10 cellular contexts compared by ENCODE assay signal in genomic region chr11:32884770-32885384, GRCh38. TPM values are rescaled to one million over a fixed set of nuclear protein-coding genes. Genes with fewer than 3 reads are reported as not detected.
DNase-seq lines count a peak whose midpoint lies in the region; ATAC-seq, FAIRE-seq and TF ChIP-seq lines count a peak whose summit lies in the region.
"Had no signal": no experiment of that assay in that cellular context is flagged by ENCODE, and none has a peak within 500 bp of the region (broad histone marks: within the 10 kb centered on the region; RNA-seq: fewer than 3 reads in every experiment).

No MANE protein-coding gene starts in this region.

- no peak overlapping the region for H2AK5ac ChIP-seq in H9 (ENCODE audit: insufficient read length, low read length)

- TF ChIP-seq CTCF in DND-41 (IDR thresholded peaks at IDR 0.05; ENCODE audit: borderline replicate concordance, extremely low read depth, low read length, poor library complexity, severe bottlenecking) (peak; percentile 60), H9 (conservative IDR thresholded peaks at IDR 0.05) (peak; percentile 74), VCaP (conservative IDR thresholded peaks at IDR 0.05) (peak; percentile 80), right lobe of liver (IDR thresholded peaks at IDR 0.05) (peak in 3 of 4 donors; percentile 42 to 52 (median 45))

- H3K36me3 Mint-ChIP-seq in H9 (ENCODE audit: insufficient read depth in 1 of 3, low read depth in 3 of 3): peaks cover 12 to 30% (median 20%) of the 10 kb centered on the region in 3 experiments

- H4K8ac ChIP-seq in H9 (replicated peaks; ENCODE audit: insufficient read length, low read depth, low read length): no peak overlapping the region

- H3K79me2 ChIP-seq in DND-41 (ENCODE audit: insufficient read depth, low read length): no peaks in the 10 kb centered on the region
- no peaks in the 10 kb centered on the region; the same call in 1 of the 2 replicates for H3K79me2 ChIP-seq in H9 (ENCODE audit: insufficient read depth, low read length)

- H3K4me1 ChIP-seq in DND-41 (ENCODE audit: insufficient read depth, low read length): no peaks in the 10 kb centered on the region
- no peaks in the 10 kb centered on the region; the same call in 1 of the 2 replicates for H3K4me1 ChIP-seq in H9 (ENCODE audit: insufficient read depth, low read length)
- H3K4me1 ChIP-seq in right lobe of liver: peaks cover 0 to 16% (median 0%) of the 10 kb centered on the region in 4 donors
- H3K4me1 ChIP-seq: SJSA1 had no signal

- H4K20me1 ChIP-seq in DND-41 (ENCODE audit: insufficient read depth, low read length): no peaks in the 10 kb centered on the region
- H4K20me1 ChIP-seq in H9 (ENCODE audit: control insufficient read depth, insufficient read depth, insufficient read length): no peaks in the 10 kb centered on the region

- H3K56ac ChIP-seq in H9 (ENCODE audit: insufficient read length, low read depth, low read length): no peak overlapping the region

- H3K9ac ChIP-seq in DND-41 (ENCODE audit: low read depth, low read length) (no peak overlapping the region), H9 (ENCODE audit: extremely low read depth, insufficient read length, low read length) (no peak overlapping the region)

- H3K36me3 ChIP-seq in DND-41 (ENCODE audit: insufficient read depth, low read length) (no peaks in the 10 kb centered on the region), right lobe of liver (no peaks in the 10 kb centered on the region)
- H3K36me3 ChIP-seq: SJSA1 had no signal

- H3K4me3 ChIP-seq in DND-41 (ENCODE audit: low read depth in 1 of 2, low read length in 2 of 2): no peak overlapping the region
- H3K4me3 ChIP-seq in right lobe of liver: no peak overlapping the region
- H3K4me3 ChIP-seq: SJSA1 had no signal

- H3T11ph ChIP-seq in H9 (ENCODE audit: low read length): no peak overlapping the region

- H3K9me3 Mint-ChIP-seq in H9: peaks cover 25 to 29% of the 10 kb centered on the region in 2 experiments

- no peaks in the 10 kb centered on the region for H3K79me1 ChIP-seq in H9 (ENCODE audit: insufficient read depth, low read depth, low read length, poor library complexity, severe bottlenecking)

- H3K27ac ChIP-seq in DND-41 (ENCODE audit: low read length) (no peak overlapping the region), H9 (ENCODE audit: insufficient read length, low read depth, low read length) (no peak overlapping the region), VCaP (no peak overlapping the region), right lobe of liver (peak overlapping the region in 2 of 3 donors; percentile 43 to 58)
- H3K27ac ChIP-seq: SJSA1 had no signal

- H3K14ac ChIP-seq in H9 (ENCODE audit: insufficient read depth, low read length): no peak overlapping the region

- H2BK20ac ChIP-seq in H9 (ENCODE audit: low read depth, low read length, poor library complexity, severe bottlenecking): no peak overlapping the region

- no peak overlapping the region for H3K23ac ChIP-seq in H9 (ENCODE audit: insufficient read length, low read depth, low read length)

- no peaks in the 10 kb centered on the region for H3K23me2 ChIP-seq in H9 (ENCODE audit: insufficient read length, low read depth, low read length, poor library complexity, severe bottlenecking)

- TF ChIP-seq POLR2A in right lobe of liver (IDR thresholded peaks at IDR 0.05): no peak

- H2AFZ ChIP-seq in DND-41 (ENCODE audit: low read depth, low read length) (no peak overlapping the region), H9 (ENCODE audit: low read length) (no peak overlapping the region)

- no peak overlapping the region for H4K91ac ChIP-seq in H9 (ENCODE audit: insufficient read length, low read depth, low read length)

- H3K4me1 Mint-ChIP-seq in H9: peaks cover 21 to 25% of the 10 kb centered on the region in 2 experiments

- no peak overlapping the region for H2BK15ac ChIP-seq in H9 (ENCODE audit: low read depth, low read length)

- H3K27me3 Mint-ChIP-seq in H9 (ENCODE audit: low read depth): no peaks in the 10 kb centered on the region

- H2BK5ac ChIP-seq in H9 (ENCODE audit: insufficient read length, low read length): no peak overlapping the region

- intact Hi-C loops in right lobe of liver (cut with DNase I): loop anchor here in 1 of 2 donors (10.0 kb wide), 1 partner anchor 50 kb away; no protein-coding TSS in a partner anchor

- no peak overlapping the region for H2BK12ac ChIP-seq in H9 (ENCODE audit: insufficient read length, low read depth, low read length)

- WGBS in H9 (ENCODE audit: extremely low coverage, insufficient read length, low lambda C conversion rate): no CpG with 5 or more reads among the region's 3 CpGs
- WGBS in right lobe of liver (ENCODE audit: insufficient coverage, low coverage, low lambda C conversion rate, missing lambda C conversion rate): 65% methylated on average over 3 of the region's 3 CpGs

- H3K4ac ChIP-seq in H9 (ENCODE audit: low read depth, low read length): no peak overlapping the region

- H3K9me3 ChIP-seq in DND-41 (ENCODE audit: insufficient read depth, low read length, severe bottlenecking) (no peaks in the 10 kb centered on the region), H9 (ENCODE audit: control insufficient read depth, low read depth, low read length) (no peaks in the 10 kb centered on the region), right lobe of liver (no peaks in the 10 kb centered on the region)
- H3K9me3 ChIP-seq: SJSA1 had no signal

- no peak overlapping the region; a peak in 2 of 7 replicates for H3K27ac Mint-ChIP-seq in H9

- H3K4me2 ChIP-seq in DND-41 (ENCODE audit: insufficient read depth, low read length) (no peak overlapping the region), H9 (ENCODE audit: insufficient read depth, insufficient read length, low read length) (no peak overlapping the region)

- no peak for FAIRE-seq in urothelium cell line (lab: Jason Lieb, UNC)
- FAIRE-seq: endometrium had no signal

- H4K5ac ChIP-seq in H9 (ENCODE audit: insufficient read length, low read depth, low read length): no peak overlapping the region

- no peak overlapping the region for H3K4me3 Mint-ChIP-seq in H9

- H3K27me3 ChIP-seq in DND-41 (ENCODE audit: insufficient read depth, low read length, poor library complexity) (no peaks in the 10 kb centered on the region), H9 (ENCODE audit: insufficient read depth, low read length) (no peaks in the 10 kb centered on the region), right lobe of liver (no peaks in the 10 kb centered on the region)
- H3K27me3 ChIP-seq: SJSA1 had no signal

- ATAC-seq in DND-41 (ENCODE audit: insufficient read depth, low read depth): peak; percentile 68; the same call in 2 of the 3 replicates
- ATAC-seq in right lobe of liver: peak; percentile 46 to 68 (median 62)
- no peak for ATAC-seq in GM18907 (IDR thresholded peaks at IDR 0.05; ENCODE audit: unreplicated experiment)

- H2BK120ac ChIP-seq in H9 (ENCODE audit: low read depth, low read length, poor library complexity, severe bottlenecking): no peak overlapping the region

- no peak for DNase-seq in DND-41
- no peak for DNase-seq in H9
- DNase-seq in right lobe of liver: no peak
- no peak for DNase-seq in NCI-H187 (lab: John Stamatoyannopoulos, UW)
- no peak for DNase-seq in activated T-cell treated with anti-CD3 and anti-CD28 coated beads, Interleukin-2, amount 50 U/mL, for 48 hours
- DNase-seq in urothelium cell line (ENCODE audit: low spot score): no peak

- no peak overlapping the region for H3K18ac ChIP-seq in H9 (ENCODE audit: insufficient read length, low read depth, low read length)

RNA-seq across cellular contexts. Expression of gene QSER1, which starts 7.7 kb away (rescaled TPM):
- total RNA-seq in H9 (2021) (128 and 139 TPM in 2 replicates), right lobe of liver (10 to 100 TPM in 5 of 6 experiments, 1 to 10 TPM in 1; 7.7 to 12.8 (median 11.0) TPM)

RNA-seq across cellular contexts. Expression of gene PRRG4, which starts 55.1 kb away (rescaled TPM):
- 1.2 TPM in 2 replicates for total RNA-seq in H9 (2021)
- total RNA-seq in right lobe of liver: 10 to 100 TPM in 3 of 6 experiments, 1 to 10 TPM in 3; 4.7 to 13.6 (median 9.5) TPM

Comparison
In these comparisons a context has a peak if more than half of its experiments do, and no peak if none do; other contexts are left out.
1. H3K27ac ChIP-seq: peak in right lobe of liver (2 of 3); none in DND-41 (single experiment), H9 (single experiment) and VCaP (single experiment).
2. Peak in every context shown above with its lines, with median percentiles within 50 percentile points of each other: CTCF ChIP-seq.